In genomic region chr19:43847246-43847645, GRCh38 we compare ENCODE assay signal across 1 cellular context.
A peak's percentile ranks its signal among the peaks of the same experiment; 100 is the strongest.
TF ChIP-seq lines count a peak whose summit lies in the region.

No MANE protein-coding gene starts in this region.

TF ChIP-seq in HepG2, 621 proteins besides CTCF, POLR2A, EP300 and RAD21:
- TF ChIP-seq ZBTB3 (CRISPR knock-in tag; IDR thresholded peaks at IDR 0.05; ENCODE audit: borderline replicate concordance, low read depth) (no peak), ZNF274 (CRISPR knock-in tag; IDR thresholded peaks at IDR 0.05) (peak; percentile 90; the same call in 1 of the 2 replicates)
